ENCODE assay signal across 18 cellular contexts in genomic region chr16:12548270-12548983, GRCh38.
DNase-seq lines count a peak whose midpoint lies in the region; ATAC-seq and TF ChIP-seq lines count a peak whose summit lies in the region.
"Had no signal": no experiment of that assay in that cellular context is flagged by ENCODE, and none has a peak within 500 bp of the region (broad histone marks: within the 10 kb centered on the region; RNA-seq: fewer than 3 reads in every experiment).

No MANE protein-coding gene starts in this region.

- ATAC-seq in activated CD8-positive, alpha-beta T cell treated with anti-CD3 and anti-CD28 coated beads for 36 hours, result peak; percentile 29
- no peak for ATAC-seq in activated CD8-positive, alpha-beta T cell treated with anti-CD3 and anti-CD28 coated beads, Interleukin-2, amount 10 ng/mL, durations not matched to agents 7 days and 5 days
- ATAC-seq in GM21390 (IDR thresholded peaks at IDR 0.05; ENCODE audit: unreplicated experiment) (peak; percentile 37), HG03095 (IDR thresholded peaks at IDR 0.05; ENCODE audit: unreplicated experiment) (peak; percentile 28), HG03159 (IDR thresholded peaks at IDR 0.05; ENCODE audit: unreplicated experiment) (no peak)
- ATAC-seq in stimulated activated memory B cell treated with anti-CD40 and anti-IgM and Interleukin-4, amounts not matched to agents 10 μg/mL and 1 μg/mL and 100 μg/mL, for 72 hours, result peak; percentile 89
- ATAC-seq: right cardiac atrium had no signal

- H3K9me3 Mint-ChIP-seq in activated CD8-positive, alpha-beta T cell treated with anti-CD3 and anti-CD28 coated beads for 36 hours, result no peaks in the 10 kb centered on the region
- H3K9me3 Mint-ChIP-seq in activated CD8-positive, alpha-beta T cell treated with anti-CD3 and anti-CD28 coated beads, Interleukin-2, amount 10 ng/mL, durations not matched to agents 7 days and 5 days (ENCODE audit: insufficient read depth), result no peaks in the 10 kb centered on the region
- no peaks in the 10 kb centered on the region for H3K9me3 Mint-ChIP-seq in stimulated activated memory B cell treated with anti-CD40 and anti-IgM and Interleukin-4, amounts not matched to agents 10 μg/mL and 1 μg/mL and 100 μg/mL, for 72 hours
- H3K9me3 Mint-ChIP-seq: brain, neural progenitor cell had no signal

- H3K36me3 ChIP-seq in WERI-Rb-1, result no peaks in the 10 kb centered on the region
- H3K36me3 ChIP-seq: neural progenitor cell, SJSA1, thyroid gland had no signal

- CTCF ChIA-PET in activated CD8-positive, alpha-beta T cell treated with anti-CD3 and anti-CD28 coated beads for 36 hours (lab: Charles Lee), result no interaction called here
- CTCF ChIA-PET in activated CD8-positive, alpha-beta T cell treated with anti-CD3 and anti-CD28 coated beads, Interleukin-2, amount 10 ng/mL, durations not matched to agents 7 days and 5 days (lab: Charles Lee), result no interaction called here

- H3K36me3 Mint-ChIP-seq in activated CD8-positive, alpha-beta T cell treated with anti-CD3 and anti-CD28 coated beads for 36 hours (ENCODE audit: low read depth), result no peaks in the 10 kb centered on the region
- no peaks in the 10 kb centered on the region for H3K36me3 Mint-ChIP-seq in activated CD8-positive, alpha-beta T cell treated with anti-CD3 and anti-CD28 coated beads, Interleukin-2, amount 10 ng/mL, durations not matched to agents 7 days and 5 days (ENCODE audit: low read depth)
- H3K36me3 Mint-ChIP-seq in stimulated activated memory B cell treated with anti-CD40 and anti-IgM and Interleukin-4, amounts not matched to agents 10 μg/mL and 1 μg/mL and 100 μg/mL, for 72 hours, result peaks cover 2% of the 10 kb centered on the region
- H3K36me3 Mint-ChIP-seq: brain, neural progenitor cell had no signal

- DNase-seq in activated CD8-positive, alpha-beta T cell treated with anti-CD3 and anti-CD28 coated beads for 36 hours, result no peak
- DNase-seq in activated CD8-positive, alpha-beta T cell treated with anti-CD3 and anti-CD28 coated beads, Interleukin-2, amount 10 ng/mL, durations not matched to agents 7 days and 5 days, result no peak
- DNase-seq in WERI-Rb-1 (no peak), GOT3 (lab: John Stamatoyannopoulos, UW) (no peak)
- DNase-seq: activated naive CD4-positive, alpha-beta T cell; dermis blood vessel endothelial cell; KBM-7; mesendoderm; NCI-H1092; thyroid gland had no signal

- no peak overlapping the region for H3K4me3 ChIP-seq in WERI-Rb-1 (ENCODE audit: low read depth, low read length)
- H3K4me3 ChIP-seq: neural progenitor cell, SJSA1, thyroid gland had no signal

- no peak for TF ChIP-seq CTCF in activated CD8-positive, alpha-beta T cell treated with anti-CD3 and anti-CD28 coated beads for 36 hours (IDR thresholded peaks at IDR 0.05)
- no peak for TF ChIP-seq CTCF in WERI-Rb-1 (IDR thresholded peaks at IDR 0.05; ENCODE audit: low read depth, low read length)

- H3K4me1 Mint-ChIP-seq in activated CD8-positive, alpha-beta T cell treated with anti-CD3 and anti-CD28 coated beads for 36 hours (ENCODE audit: low read depth), result peaks cover 32% of the 10 kb centered on the region
- peaks cover 32% of the 10 kb centered on the region for H3K4me1 Mint-ChIP-seq in activated CD8-positive, alpha-beta T cell treated with anti-CD3 and anti-CD28 coated beads, Interleukin-2, amount 10 ng/mL, durations not matched to agents 7 days and 5 days (ENCODE audit: low read depth)
- H3K4me1 Mint-ChIP-seq in stimulated activated memory B cell treated with anti-CD40 and anti-IgM and Interleukin-4, amounts not matched to agents 10 μg/mL and 1 μg/mL and 100 μg/mL, for 72 hours, result peaks cover 69% of the 10 kb centered on the region

- no peak overlapping the region for H3K27ac ChIP-seq in WERI-Rb-1
- H3K27ac ChIP-seq: neural progenitor cell, SJSA1, thyroid gland had no signal

- H3K27me3 Mint-ChIP-seq in activated CD8-positive, alpha-beta T cell treated with anti-CD3 and anti-CD28 coated beads for 36 hours, result no peaks in the 10 kb centered on the region
- H3K27me3 Mint-ChIP-seq in activated CD8-positive, alpha-beta T cell treated with anti-CD3 and anti-CD28 coated beads, Interleukin-2, amount 10 ng/mL, durations not matched to agents 7 days and 5 days (ENCODE audit: low read depth), result no peaks in the 10 kb centered on the region
- H3K27me3 Mint-ChIP-seq in stimulated activated memory B cell treated with anti-CD40 and anti-IgM and Interleukin-4, amounts not matched to agents 10 μg/mL and 1 μg/mL and 100 μg/mL, for 72 hours, result no peaks in the 10 kb centered on the region

- H3K9me3 ChIP-seq in WERI-Rb-1 (ENCODE audit: severe bottlenecking), result no peaks in the 10 kb centered on the region
- H3K9me3 ChIP-seq: SJSA1, thyroid gland had no signal

- no peak overlapping the region for H3K27ac Mint-ChIP-seq in activated CD8-positive, alpha-beta T cell treated with anti-CD3 and anti-CD28 coated beads for 36 hours
- H3K27ac Mint-ChIP-seq in activated CD8-positive, alpha-beta T cell treated with anti-CD3 and anti-CD28 coated beads, Interleukin-2, amount 10 ng/mL, durations not matched to agents 7 days and 5 days, result no peak overlapping the region
- H3K27ac Mint-ChIP-seq in stimulated activated memory B cell treated with anti-CD40 and anti-IgM and Interleukin-4, amounts not matched to agents 10 μg/mL and 1 μg/mL and 100 μg/mL, for 72 hours, result peak overlapping the region; percentile 87
- H3K27ac Mint-ChIP-seq: brain, neural progenitor cell had no signal

- no peak overlapping the region for H3K4me3 Mint-ChIP-seq in activated CD8-positive, alpha-beta T cell treated with anti-CD3 and anti-CD28 coated beads for 36 hours
- no peak overlapping the region for H3K4me3 Mint-ChIP-seq in activated CD8-positive, alpha-beta T cell treated with anti-CD3 and anti-CD28 coated beads, Interleukin-2, amount 10 ng/mL, durations not matched to agents 7 days and 5 days
- H3K4me3 Mint-ChIP-seq in stimulated activated memory B cell treated with anti-CD40 and anti-IgM and Interleukin-4, amounts not matched to agents 10 μg/mL and 1 μg/mL and 100 μg/mL, for 72 hours, result peak overlapping the region; percentile 15
- H3K4me3 Mint-ChIP-seq: brain, neural progenitor cell had no signal

- intact Hi-C loops in activated CD8-positive, alpha-beta T cell treated with anti-CD3 and anti-CD28 coated beads for 36 hours (cut with micrococcal nuclease), result no loop called here

- H3K27me3 ChIP-seq in WERI-Rb-1 (ENCODE audit: insufficient read depth, low read depth, severe bottlenecking), result no peaks in the 10 kb centered on the region
- H3K27me3 ChIP-seq: neural progenitor cell, SJSA1, thyroid gland had no signal

- POLR2A ChIA-PET in activated CD8-positive, alpha-beta T cell treated with anti-CD3 and anti-CD28 coated beads for 36 hours (lab: Charles Lee), result no interaction called here
- POLR2A ChIA-PET in activated CD8-positive, alpha-beta T cell treated with anti-CD3 and anti-CD28 coated beads, Interleukin-2, amount 10 ng/mL, durations not matched to agents 7 days and 5 days (lab: Charles Lee), result no interaction called here

Comparison
In these comparisons a context has a peak if more than half of its experiments do, and no peak if none do; other contexts are left out.
1. ATAC-seq: peak in activated CD8-positive, alpha-beta T cell treated with anti-CD3 and anti-CD28 coated beads for 36 hours (single experiment), GM21390 (single experiment), HG03095 (single experiment) and stimulated activated memory B cell treated with anti-CD40 and anti-IgM and Interleukin-4, amounts not matched to agents 10 μg/mL and 1 μg/mL and 100 μg/mL, for 72 hours (single experiment); none in activated CD8-positive, alpha-beta T cell treated with anti-CD3 and anti-CD28 coated beads, Interleukin-2, amount 10 ng/mL, durations not matched to agents 7 days and 5 days (single experiment) and HG03159 (single experiment).